Comparison of ENCODE assay signal across 17 cellular contexts in genomic region chr5:8848997-8849585, GRCh38.
DNase-seq lines count a peak whose midpoint lies in the region; ATAC-seq and TF ChIP-seq lines count a peak whose summit lies in the region.
"Had no signal": no experiment of that assay in that cellular context is flagged by ENCODE, and none has a peak within 500 bp of the region (broad histone marks: within the 10 kb centered on the region; RNA-seq: fewer than 3 reads in every experiment).

No MANE protein-coding gene starts in this region.

- no peak overlapping the region for H2BK120ac ChIP-seq in mesenchymal stem cell (ENCODE audit: low read depth, low read length)

- H2BK12ac ChIP-seq in mesenchymal stem cell (ENCODE audit: low read length in 2 of 2) = no peak overlapping the region

- H3K36me3 ChIP-seq in BLaER1 (no peaks in the 10 kb centered on the region), mesenchymal stem cell (ENCODE audit: control insufficient read depth in 1 of 2, insufficient read depth in 2 of 2, low read depth in 1 of 2, low read length in 2 of 2) (no peaks in the 10 kb centered on the region)

- H3K4me1 Mint-ChIP-seq in chondrocyte (ENCODE audit: low read depth) (peaks cover 34% of the 10 kb centered on the region), progenitor cell of endocrine pancreas (ENCODE audit: low read depth) (no peaks in the 10 kb centered on the region)
- H3K4me1 Mint-ChIP-seq: activated CD8-positive, alpha-beta memory T cell treated with anti-CD3 and anti-CD28 coated beads, Interleukin-2, amount 10 ng/mL, durations not matched to agents 7 days and 5 days; mesothelial cell of epicardium; stimulated activated memory B cell treated with anti-CD40 and anti-IgM and Interleukin-4, amounts not matched to agents 10 μg/mL and 1 μg/mL and 100 μg/mL, for 72 hours had no signal

- H3K18ac ChIP-seq in mesenchymal stem cell (ENCODE audit: low read depth in 1 of 2, low read length in 2 of 2) = no peak overlapping the region

- H3K36me3 Mint-ChIP-seq in chondrocyte (ENCODE audit: low read depth) = no peaks in the 10 kb centered on the region
- H3K36me3 Mint-ChIP-seq in progenitor cell of endocrine pancreas (ENCODE audit: insufficient read depth) = no peaks in the 10 kb centered on the region
- H3K36me3 Mint-ChIP-seq: activated CD8-positive, alpha-beta memory T cell treated with anti-CD3 and anti-CD28 coated beads, Interleukin-2, amount 10 ng/mL, durations not matched to agents 7 days and 5 days; activated naive CD8-positive, alpha-beta T cell; mesothelial cell of epicardium; stimulated activated memory B cell treated with anti-CD40 and anti-IgM and Interleukin-4, amounts not matched to agents 10 μg/mL and 1 μg/mL and 100 μg/mL, for 72 hours had no signal

- H4K8ac ChIP-seq in mesenchymal stem cell (ENCODE audit: low read length) = no peak overlapping the region

- H3K27me3 ChIP-seq in BLaER1 (no peaks in the 10 kb centered on the region), mesenchymal stem cell (ENCODE audit: control insufficient read depth in 1 of 2, insufficient read depth in 1 of 2, low read length in 2 of 2) (no peaks in the 10 kb centered on the region)

- TF ChIP-seq CTCF in chondrocyte (IDR thresholded peaks at IDR 0.05) (no peak), progenitor cell of endocrine pancreas (IDR thresholded peaks at IDR 0.05; ENCODE audit: unreplicated experiment) (no peak)

- H3K4me2 ChIP-seq in BLaER1 (peak overlapping the region; percentile 10), mesenchymal stem cell (ENCODE audit: low read length, poor library complexity, severe bottlenecking) (no peak overlapping the region)

- no peaks in the 10 kb centered on the region for H3K9me3 Mint-ChIP-seq in chondrocyte (ENCODE audit: low read depth)
- no peaks in the 10 kb centered on the region for H3K9me3 Mint-ChIP-seq in progenitor cell of endocrine pancreas (ENCODE audit: low read depth)
- H3K9me3 Mint-ChIP-seq: mesothelial cell of epicardium had no signal

- H2AFZ ChIP-seq in mesenchymal stem cell (ENCODE audit: low read depth, low read length) = no peak overlapping the region

- H3K4me3 Mint-ChIP-seq in chondrocyte (ENCODE audit: unreplicated experiment) (no peak overlapping the region), progenitor cell of endocrine pancreas (ENCODE audit: low read depth) (no peak overlapping the region)
- H3K4me3 Mint-ChIP-seq: activated CD8-positive, alpha-beta memory T cell treated with anti-CD3 and anti-CD28 coated beads, Interleukin-2, amount 10 ng/mL, durations not matched to agents 7 days and 5 days; activated naive CD8-positive, alpha-beta T cell; mesothelial cell of epicardium; stimulated activated memory B cell treated with anti-CD40 and anti-IgM and Interleukin-4, amounts not matched to agents 10 μg/mL and 1 μg/mL and 100 μg/mL, for 72 hours had no signal

- H3K27ac ChIP-seq in BLaER1 (no peak overlapping the region), mesenchymal stem cell (ENCODE audit: low read length, poor library complexity, severe bottlenecking) (no peak overlapping the region)

- H3K4me1 ChIP-seq in BLaER1 (peaks cover 6% of the 10 kb centered on the region), mesenchymal stem cell (ENCODE audit: control insufficient read depth, insufficient read depth, low read depth, low read length) (peaks cover 2% of the 10 kb centered on the region)

- no peak overlapping the region for H2BK15ac ChIP-seq in mesenchymal stem cell (ENCODE audit: low read depth, poor library complexity, severe bottlenecking)

- H3K9ac ChIP-seq in BLaER1 (no peak overlapping the region), mesenchymal stem cell (ENCODE audit: low read length) (peak overlapping the region; percentile 49)

- H3K9me3 ChIP-seq in BLaER1 (no peaks in the 10 kb centered on the region), mesenchymal stem cell (ENCODE audit: control insufficient read depth, low read length) (no peaks in the 10 kb centered on the region)

- H2BK5ac ChIP-seq in mesenchymal stem cell (ENCODE audit: low read depth, low read length, poor library complexity, severe bottlenecking) = no peak overlapping the region

- no peak overlapping the region for H3K14ac ChIP-seq in mesenchymal stem cell (ENCODE audit: low read length in 2 of 2)

- intact Hi-C loops in head of caudate nucleus (cut with DNase I) = loop anchor here (10.0 kb wide), 1 partner anchor 94 kb away; no protein-coding TSS in a partner anchor

- H3K27me3 Mint-ChIP-seq in chondrocyte (ENCODE audit: low read depth) = no peaks in the 10 kb centered on the region
- H3K27me3 Mint-ChIP-seq in progenitor cell of endocrine pancreas = peaks cover 3% of the 10 kb centered on the region
- H3K27me3 Mint-ChIP-seq: activated CD8-positive, alpha-beta memory T cell treated with anti-CD3 and anti-CD28 coated beads, Interleukin-2, amount 10 ng/mL, durations not matched to agents 7 days and 5 days; activated naive CD8-positive, alpha-beta T cell; stimulated activated memory B cell treated with anti-CD40 and anti-IgM and Interleukin-4, amounts not matched to agents 10 μg/mL and 1 μg/mL and 100 μg/mL, for 72 hours had no signal

- WGBS in mesenchymal stem cell = 51% methylated on average over 2 of the region's 3 CpGs

- no peak for ATAC-seq in HG02763 (IDR thresholded peaks at IDR 0.05; ENCODE audit: unreplicated experiment)
- ATAC-seq: activated CD8-positive, alpha-beta memory T cell treated with anti-CD3 and anti-CD28 coated beads, Interleukin-2, amount 10 ng/mL, durations not matched to agents 7 days and 5 days; stimulated activated memory B cell treated with anti-CD40 and anti-IgM and Interleukin-4, amounts not matched to agents 10 μg/mL and 1 μg/mL and 100 μg/mL, for 72 hours had no signal

- H4K20me1 ChIP-seq in BLaER1 = no peaks in the 10 kb centered on the region

- no peaks in the 10 kb centered on the region for H3K79me1 ChIP-seq in mesenchymal stem cell (replicated peaks; ENCODE audit: low read length, poor library complexity, severe bottlenecking)

- no peak overlapping the region for H2AK5ac ChIP-seq in mesenchymal stem cell (ENCODE audit: low read length, severe bottlenecking)

- peak overlapping the region; percentile 85 for H3K27ac Mint-ChIP-seq in chondrocyte (ENCODE audit: unreplicated experiment)
- no peak overlapping the region for H3K27ac Mint-ChIP-seq in progenitor cell of endocrine pancreas
- H3K27ac Mint-ChIP-seq: activated CD8-positive, alpha-beta memory T cell treated with anti-CD3 and anti-CD28 coated beads, Interleukin-2, amount 10 ng/mL, durations not matched to agents 7 days and 5 days; activated naive CD8-positive, alpha-beta T cell; mesothelial cell of epicardium; stimulated activated memory B cell treated with anti-CD40 and anti-IgM and Interleukin-4, amounts not matched to agents 10 μg/mL and 1 μg/mL and 100 μg/mL, for 72 hours had no signal

- H4K91ac ChIP-seq in mesenchymal stem cell (ENCODE audit: low read length) = no peak overlapping the region

- H3K4me3 ChIP-seq in BLaER1 = no peak overlapping the region
- H3K4me3 ChIP-seq in mesenchymal stem cell (ENCODE audit: insufficient read depth in 1 of 2, low read depth in 1 of 2, low read length in 2 of 2) = no peak overlapping the region

- H3K4ac ChIP-seq in mesenchymal stem cell (ENCODE audit: low read depth in 1 of 2, low read length in 2 of 2) = no peak overlapping the region

- DNase-seq in LHCN-M2 (ENCODE audit: low read depth) (peak; percentile 81), chondrocyte (ENCODE audit: low spot score) (no peak), mesenchymal stem cell (peak; percentile 50), NCI-H1436 (lab: John Stamatoyannopoulos, UW) (no peak), progenitor cell of endocrine pancreas (ENCODE audit: low spot score, unreplicated experiment) (no peak), head of caudate nucleus (no peak)
- DNase-seq: activated CD8-positive, alpha-beta memory T cell treated with anti-CD3 and anti-CD28 coated beads, Interleukin-2, amount 10 ng/mL, durations not matched to agents 7 days and 5 days; C1 segment of cervical spinal cord; effector CD8-positive, alpha-beta T cell; GF-D8; hypothalamus; stimulated activated CD4-positive, alpha-beta T cell treated with anti-CD3 and anti-CD28 coated beads, Interleukin-2, amount 100 ng/mL, for 24 hours had no signal

- no peak overlapping the region for H3K23ac ChIP-seq in mesenchymal stem cell (ENCODE audit: low read length in 2 of 2)

Comparison
In these comparisons a context has a peak if more than half of its experiments do, and no peak if none do; other contexts are left out.
1. DNase-seq: peak in LHCN-M2 (single experiment) and mesenchymal stem cell (single experiment); none in chondrocyte (single experiment), NCI-H1436 (single experiment), progenitor cell of endocrine pancreas (single experiment) and head of caudate nucleus (0 of 42).